ENCODE assay signal across 26 cellular contexts in genomic region chr15:81829918-81830317, GRCh38.
"Had no signal": no experiment of that assay in that cellular context is flagged by ENCODE, and none has a peak within 500 bp of the region (broad histone marks: within the 10 kb centered on the region; RNA-seq: fewer than 3 reads in every experiment).

No MANE protein-coding gene starts in this region.

- H3K4me3 Mint-ChIP-seq: immature natural killer cell; mesothelial cell of epicardium; naive B cell; naive thymus-derived CD8-positive, alpha-beta T cell had no signal

- H3K9me3 Mint-ChIP-seq: immature natural killer cell had no signal

- ATAC-seq: esophagus mucosa; foreskin keratinocyte; gastroesophageal sphincter; heart left ventricle; left cardiac atrium; left lung; left ventricle myocardium superior; lower lobe of right lung; mucosa of descending colon; naive thymus-derived CD8-positive, alpha-beta T cell had no signal

- H2AFZ ChIP-seq: hepatocyte had no signal

- H3K36me3 Mint-ChIP-seq: immature natural killer cell, naive B cell had no signal

- H3K27ac Mint-ChIP-seq: immature natural killer cell; mesothelial cell of epicardium; naive B cell; naive thymus-derived CD8-positive, alpha-beta T cell had no signal

- DNase-seq: dermis blood vessel endothelial cell; dorsolateral prefrontal cortex; effector CD4-positive, alpha-beta T cell; effector memory CD4-positive, alpha-beta T cell; erythroblast; foreskin keratinocyte; heart left ventricle; hypothalamus; immature natural killer cell; islet precursor cell; kidney; left cardiac atrium; left lung; left ventricle myocardium superior; lower lobe of right lung; mesenchymal stem cell; mucosa of descending colon; naive B cell; naive thymus-derived CD8-positive, alpha-beta T cell had no signal

- FAIRE-seq: frontal cortex, kidney had no signal

- H3K4me2 ChIP-seq: hepatocyte had no signal

- H3K4me3 ChIP-seq: coronary artery, dorsolateral prefrontal cortex, gastroesophageal sphincter, heart left ventricle, hepatocyte, left lung, lower lobe of right lung, mucosa of descending colon had no signal

- H3K4me1 Mint-ChIP-seq: immature natural killer cell, mesothelial cell of epicardium had no signal

- H3K27ac ChIP-seq: coronary artery, dorsolateral prefrontal cortex, epithelial cell of prostate, foreskin keratinocyte, gastroesophageal sphincter, heart left ventricle, hepatocyte, left lung, lower lobe of right lung had no signal

- H3K79me2 ChIP-seq: hepatocyte had no signal

- H3K27me3 ChIP-seq: foreskin keratinocyte, gastroesophageal sphincter, heart left ventricle, hepatocyte had no signal

- H3K9me3 ChIP-seq: gastroesophageal sphincter, left lung, lower lobe of right lung, mucosa of descending colon had no signal

- H3K36me3 ChIP-seq: gastroesophageal sphincter, heart left ventricle, left lung, lower lobe of right lung had no signal

- H3K4me1 ChIP-seq: foreskin keratinocyte, gastroesophageal sphincter, heart left ventricle, left lung, lower lobe of right lung had no signal
